In genomic region chr10:15791816-15792524, GRCh38 we compare ENCODE assay signal across 1 cellular context.
A peak's percentile ranks its signal among the peaks of the same experiment; 100 is the strongest.
TF ChIP-seq lines count a peak whose summit lies in the region.

No MANE protein-coding gene starts in this region.

TF ChIP-seq in IMR-90, 13 proteins besides CTCF, POLR2A, EP300 and RAD21:
- TF ChIP-seq CEBPB (IDR thresholded peaks at IDR 0.05; ENCODE audit: low read depth, low read length) (peak; percentile 60), CHD1 (IDR thresholded peaks at IDR 0.05; ENCODE audit: low read depth, low read length) (no peak)
